ENCODE assay signal across 9 cellular contexts in genomic region chr13:38180670-38181069, GRCh38.
DNase-seq lines count a peak whose midpoint lies in the region; ATAC-seq lines count a peak whose summit lies in the region.
"Had no signal": no experiment of that assay in that cellular context is flagged by ENCODE, and none has a peak within 500 bp of the region (broad histone marks: within the 10 kb centered on the region; RNA-seq: fewer than 3 reads in every experiment).

No MANE protein-coding gene starts in this region.

- peak; percentile 20 for DNase-seq in M059J (ENCODE audit: low read depth)
- no peak for DNase-seq in left lobe of liver (ENCODE audit: low spot score)
- no peak for DNase-seq in NCI-H146 treated with DMSO at 0.1 percent for 48 hours (lab: John Stamatoyannopoulos, UW; ENCODE audit: unreplicated experiment)
- no peak for DNase-seq in stimulated activated CD4-positive, alpha-beta T cell treated with anti-CD3 and anti-CD28 coated beads, Interleukin-2, amount 100 ng/mL, for 48 hours
- DNase-seq in aorta: no peak
- no peak for DNase-seq in effector CD8-positive, alpha-beta T cell (lab: John Stamatoyannopoulos, UW)
- DNase-seq: T-helper 9 cell had no signal

- ATAC-seq in GM18502 (IDR thresholded peaks at IDR 0.05; ENCODE audit: poor library complexity, unreplicated experiment): peak; percentile 80
- peak; percentile 80 for ATAC-seq in GM21515 (IDR thresholded peaks at IDR 0.05; ENCODE audit: unreplicated experiment)
- peak; percentile 45 for ATAC-seq in left lobe of liver
- no peak for ATAC-seq in aorta (ENCODE audit: low FRiP score)

- intact Hi-C loops in aorta (cut with DNase I): no loop called here

- H3K9me3 ChIP-seq in aorta (ENCODE audit: control insufficient read depth, low read length): no peaks in the 10 kb centered on the region

- H3K36me3 ChIP-seq in aorta (ENCODE audit: control insufficient read depth in 1 of 2, insufficient read depth in 2 of 2, low read length in 1 of 2): no peaks in the 10 kb centered on the region

- no peaks in the 10 kb centered on the region for H3K27me3 ChIP-seq in aorta (ENCODE audit: control insufficient read depth in 1 of 2, insufficient read depth in 2 of 2, low read length in 1 of 2)

- no peak overlapping the region for H3K27ac ChIP-seq in aorta (ENCODE audit: low read depth in 1 of 2, low read length in 2 of 2)

- no peaks in the 10 kb centered on the region for H3K4me1 ChIP-seq in aorta (ENCODE audit: control insufficient read depth in 1 of 2, insufficient read depth in 2 of 2, low read length in 2 of 2)

- no peak overlapping the region for H3K4me3 ChIP-seq in aorta (ENCODE audit: low read length in 2 of 2)

- WGBS in aorta, 2 donors: 85 to 93% methylated on average over 1 of the region's 1 CpG
